25 cellular contexts compared by ENCODE assay signal in the genomic region with DNA sequence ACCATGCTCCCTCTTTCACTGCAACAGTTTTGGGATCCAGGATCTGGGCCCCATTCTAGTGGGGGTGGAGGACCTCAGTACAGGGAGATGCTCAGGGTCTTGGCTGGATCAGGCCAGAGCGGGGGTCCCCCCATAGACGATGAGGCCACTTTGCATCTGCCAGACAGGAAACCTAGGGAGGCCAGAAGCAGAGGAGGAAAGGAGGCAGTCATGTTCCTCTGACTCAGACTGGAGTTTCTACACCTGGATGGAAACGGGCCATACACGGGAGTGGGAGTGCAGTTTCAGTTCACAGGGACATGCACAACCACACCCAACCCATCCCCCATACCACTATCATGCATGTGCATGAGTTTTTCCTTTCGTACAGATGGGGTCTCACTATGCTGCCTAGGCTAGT. TPM values are rescaled to one million over a fixed set of nuclear protein-coding genes. Genes with fewer than 3 reads are reported as not detected.
DNase-seq lines count a peak whose midpoint lies in the region; ATAC-seq, FAIRE-seq and TF ChIP-seq lines count a peak whose summit lies in the region.
"Had no signal": no experiment of that assay in that cellular context is flagged by ENCODE, and none has a peak within 500 bp of the region (broad histone marks: within the 10 kb centered on the region; RNA-seq: fewer than 3 reads in every experiment).

No MANE protein-coding gene starts in this region.

- peak; percentile 18 for ATAC-seq in activated naive CD8-positive, alpha-beta T cell treated with anti-CD3 and anti-CD28 coated beads, Interleukin-2, amount 50 U/mL, for 24 hours
- no peak; the same call in 2 of the 3 replicates for ATAC-seq in GM12878
- ATAC-seq: GM23338, HepG2 had no signal

- no peak for TF ChIP-seq CTCF in GM12878 (IDR thresholded peaks at IDR 0.05 in 2 of 3, conservative IDR thresholded peaks at IDR 0.05 in 1 of 3; ENCODE audit: control insufficient read depth in 2 of 3, extremely low read depth in 1 of 3, insufficient read depth in 1 of 3, low read depth in 3 of 3, low read length in 3 of 3)
- no peak for TF ChIP-seq CTCF in osteoblast (IDR thresholded peaks at IDR 0.05; ENCODE audit: extremely low read depth, low read depth, low read length)

- DNase-seq in activated naive CD8-positive, alpha-beta T cell treated with anti-CD3 and anti-CD28 coated beads, Interleukin-2, amount 50 U/mL, for 24 hours: no peak
- DNase-seq in activated naive CD8-positive, alpha-beta T cell treated with anti-CD3 and anti-CD28 coated beads for 36 hours: no peak
- DNase-seq in GM19240 (ENCODE audit: insufficient read length, low spot score) (peak; percentile 45), GM12878 (ENCODE audit: low read depth, low spot score) (peak; percentile 16), osteoblast (ENCODE audit: insufficient read length, low spot score, missing footprints) (peak; percentile 66), midbrain (lab: John Stamatoyannopoulos, UW) (no peak), NCI-H2029 treated with DMSO at 0.1 percent for 48 hours (lab: John Stamatoyannopoulos, UW) (no peak), NCI-H748 treated with DMSO at 0.1 percent for 48 hours (lab: John Stamatoyannopoulos, UW) (no peak)
- DNase-seq: CD4-positive, alpha-beta T cell; H9; Karpas-422; NCI-H1092 treated with DMSO at 0.1 percent for 48 hours; NCI-H1436; NCI-H187; NCI-H2171 treated with DMSO at 0.1 percent for 48 hours; NCI-H345; NCI-H510A treated with DMSO at 0.1 percent for 48 hours; SHP77 had no signal

- TF ChIP-seq EP300 in GM12878 (IDR thresholded peaks at IDR 0.05; ENCODE audit: borderline replicate concordance in 1 of 2, control insufficient read depth in 1 of 2, low read depth in 2 of 2, low read length in 2 of 2): no peak

- no peaks in the 10 kb centered on the region for H3K36me3 ChIP-seq in GM12878 (ENCODE audit: control insufficient read depth in 2 of 2, insufficient read depth in 2 of 2, low read length in 1 of 2)
- H3K36me3 ChIP-seq in osteoblast (ENCODE audit: insufficient read depth, low read length): no peaks in the 10 kb centered on the region
- H3K36me3 ChIP-seq: BLaER1 had no signal

- peaks cover 5% of the 10 kb centered on the region for H3K4me1 Mint-ChIP-seq in activated naive CD8-positive, alpha-beta T cell treated with anti-CD3 and anti-CD28 coated beads, Interleukin-2, amount 50 U/mL, for 24 hours
- peaks cover 10% of the 10 kb centered on the region for H3K4me1 Mint-ChIP-seq in activated naive CD8-positive, alpha-beta T cell treated with anti-CD3 and anti-CD28 coated beads for 36 hours

- H3K9me3 ChIP-seq in GM12878 (replicated peaks; ENCODE audit: control insufficient read depth, insufficient read depth, low read length) (no peaks in the 10 kb centered on the region), osteoblast (ENCODE audit: low read depth, low read length) (no peaks in the 10 kb centered on the region)

- intact Hi-C loops in GM12878 (cut with micrococcal nuclease; ENCODE audit: unreplicated experiment): no loop called here

- H3K27ac Mint-ChIP-seq in activated naive CD8-positive, alpha-beta T cell treated with anti-CD3 and anti-CD28 coated beads, Interleukin-2, amount 50 U/mL, for 24 hours: no peak overlapping the region
- H3K27ac Mint-ChIP-seq in activated naive CD8-positive, alpha-beta T cell treated with anti-CD3 and anti-CD28 coated beads for 36 hours: no peak overlapping the region
- H3K27ac Mint-ChIP-seq: CD4-positive, alpha-beta T cell; GM23338; H9 had no signal

- H3K4me2 ChIP-seq in GM12878 (ENCODE audit: control insufficient read depth, insufficient read depth) (peak overlapping the region; percentile 44; the same call in 1 of the 2 replicates), osteoblast (ENCODE audit: insufficient read depth, low read length) (no peak overlapping the region)
- H3K4me2 ChIP-seq: BLaER1, GM23338, PC-9 had no signal

- in situ Hi-C loops in GM12878 (cut with MboI): no loop called here

- RAD21 ChIA-PET in GM12878 (lab: Charles Lee; ENCODE audit: unreplicated experiment): no interaction called here

- H2AFZ ChIP-seq in GM12878 (ENCODE audit: control insufficient read depth, low read depth, low read length) (no peak overlapping the region), osteoblast (ENCODE audit: low read length) (no peak overlapping the region)
- H2AFZ ChIP-seq: GM23338, PC-9 had no signal

- FAIRE-seq in GM12878 (lab: Jason Lieb, UNC): no peak
- FAIRE-seq: A204.1, D721Med, HepG2 had no signal

- no TSS peak for BruUV-seq in GM12878 (replicated peaks; lab: Mats Ljungman, UMichigan)

- H3K4me3 ChIP-seq in GM12878: no peak overlapping the region
- no peak overlapping the region for H3K4me3 ChIP-seq in osteoblast (ENCODE audit: insufficient read depth, low read length)
- H3K4me3 ChIP-seq: BLaER1, GM23338, PC-9 had no signal

- WGBS in GM12878 (ENCODE audit: insufficient coverage, insufficient replicate concordance, low lambda C conversion rate, missing lambda C conversion rate): 21% methylated on average over 5 of the region's 5 CpGs

- peaks cover 5% of the 10 kb centered on the region for H3K36me3 Mint-ChIP-seq in activated naive CD8-positive, alpha-beta T cell treated with anti-CD3 and anti-CD28 coated beads, Interleukin-2, amount 50 U/mL, for 24 hours (ENCODE audit: low read depth)
- H3K36me3 Mint-ChIP-seq in activated naive CD8-positive, alpha-beta T cell treated with anti-CD3 and anti-CD28 coated beads for 36 hours: peaks cover 5% of the 10 kb centered on the region

- H3K9ac ChIP-seq in GM12878 (ENCODE audit: control insufficient read depth, insufficient read depth, low read length): no peak overlapping the region
- H3K9ac ChIP-seq: BLaER1 had no signal

- H4K20me1 ChIP-seq in GM12878 (ENCODE audit: control insufficient read depth, insufficient read depth) (no peaks in the 10 kb centered on the region), osteoblast (ENCODE audit: insufficient read depth, low read length) (no peaks in the 10 kb centered on the region)
- H4K20me1 ChIP-seq: BLaER1 had no signal

- peaks cover 31% of the 10 kb centered on the region for H3K27me3 Mint-ChIP-seq in activated naive CD8-positive, alpha-beta T cell treated with anti-CD3 and anti-CD28 coated beads, Interleukin-2, amount 50 U/mL, for 24 hours
- peaks cover 39% of the 10 kb centered on the region for H3K27me3 Mint-ChIP-seq in activated naive CD8-positive, alpha-beta T cell treated with anti-CD3 and anti-CD28 coated beads for 36 hours

- peaks cover 11% of the 10 kb centered on the region for H3K9me3 Mint-ChIP-seq in activated naive CD8-positive, alpha-beta T cell treated with anti-CD3 and anti-CD28 coated beads, Interleukin-2, amount 50 U/mL, for 24 hours
- peaks cover 5% of the 10 kb centered on the region for H3K9me3 Mint-ChIP-seq in activated naive CD8-positive, alpha-beta T cell treated with anti-CD3 and anti-CD28 coated beads for 36 hours

- CTCF ChIA-PET in GM12878 (lab: Yijun Ruan, JAX): interaction anchor here (0.6 kb wide), 1 partner anchor 160 kb away, joined by 3 read pairs; no protein-coding TSS in a partner anchor

- peaks cover 14% of the 10 kb centered on the region for H3K4me1 ChIP-seq in GM12878 (ENCODE audit: control insufficient read depth, insufficient read depth, low read length)
- no peaks in the 10 kb centered on the region for H3K4me1 ChIP-seq in osteoblast (ENCODE audit: insufficient read depth, low read length)
- H3K4me1 ChIP-seq: BLaER1 had no signal

- TF ChIP-seq RAD21 in GM12878 (IDR thresholded peaks at IDR 0.05; ENCODE audit: insufficient read depth, low read depth, low read length): no peak

- SMC1A ChIA-PET in GM12878 (lab: Charles Lee; ENCODE audit: uncharacterized antibody, unreplicated experiment): no interaction called here

- H3K27me3 ChIP-seq in GM12878 (replicated peaks in 1 of 2; ENCODE audit: control insufficient read depth in 2 of 2, insufficient read depth in 2 of 2, low read length in 1 of 2) (peaks cover 0 to 15% of the 10 kb centered on the region in 2 experiments), osteoblast (ENCODE audit: insufficient read depth, low read length) (peaks cover 31% of the 10 kb centered on the region)

- no peak overlapping the region for H3K27ac ChIP-seq in GM12878 (ENCODE audit: control insufficient read depth, insufficient read depth)
- no peak overlapping the region for H3K27ac ChIP-seq in osteoblast (ENCODE audit: low read depth, low read length)
- H3K27ac ChIP-seq: BLaER1, PC-9 had no signal

- H3K4me3 Mint-ChIP-seq in activated naive CD8-positive, alpha-beta T cell treated with anti-CD3 and anti-CD28 coated beads, Interleukin-2, amount 50 U/mL, for 24 hours: no peak overlapping the region
- no peak overlapping the region for H3K4me3 Mint-ChIP-seq in activated naive CD8-positive, alpha-beta T cell treated with anti-CD3 and anti-CD28 coated beads for 36 hours
- H3K4me3 Mint-ChIP-seq: CD4-positive, alpha-beta T cell; GM23338; H9 had no signal

- no peak for TF ChIP-seq POLR2A in GM12878 (IDR thresholded peaks at IDR 0.05; ENCODE audit: low read depth, low read length)

- H3K79me2 ChIP-seq in GM12878 (ENCODE audit: control insufficient read depth, insufficient read depth, low read length) (no peaks in the 10 kb centered on the region), osteoblast (ENCODE audit: insufficient read depth, low read length) (no peaks in the 10 kb centered on the region)

- POLR2A ChIA-PET in GM12878 (lab: Charles Lee): no interaction called here

RNA-seq across cellular contexts. Expression of gene EMILIN3, which starts 3.6 kb away (rescaled TPM):
- total RNA-seq in activated naive CD8-positive, alpha-beta T cell treated with anti-CD3 and anti-CD28 coated beads for 36 hours: not detected
- not detected in 2 replicates for total RNA-seq in GM12878 (2013; cell fraction: nucleolus; rRNA removed)
- not detected in 2 replicates for total RNA-seq in GM12878 (2014; rRNA removed)
- not detected in 2 replicates for total RNA-seq in GM12878 (2014; rRNA removed; fragmentation: Illumina TruSeq; extraction: Trizol)
- total RNA-seq in GM12878 (2021): not detected in 2 replicates
- polyA plus RNA-seq in GM12878 (2011; ENCODE audit: low read depth): not detected
- polyA plus RNA-seq in GM12878 (2011; rRNA removed): not detected in 2 replicates
- not detected in 2 replicates for polyA plus RNA-seq in GM12878 (2011; cell fraction: cytosol; rRNA removed)
- polyA plus RNA-seq in GM12878 (2011; cell fraction: nucleus; rRNA removed): not detected in 2 replicates
- polyA plus RNA-seq in GM12878 (2012): not detected in 2 replicates
- not detected in 2 replicates for polyA plus RNA-seq in GM12878 (2014; fragmentation: Illumina TruSeq; extraction: Trizol)
- polyA plus RNA-seq in GM12878 (2014; fragmentation: Nextera tagmentation; extraction: Ambion mirVana): not detected
- polyA plus RNA-seq in GM12878 (2014; rRNA removed): not detected in 2 replicates
- not detected for polyA plus RNA-seq in GM12878 (2016; fragmentation: Nextera tagmentation; extraction: Ambion mirVana)
- polyA minus RNA-seq in GM12878 (2011; rRNA and poly(A)+ RNA removed): not detected in 2 replicates
- polyA minus RNA-seq in GM12878 (2011; cell fraction: cytosol; rRNA and poly(A)+ RNA removed): not detected in 2 replicates
- polyA minus RNA-seq in GM12878 (2011; cell fraction: nucleus; rRNA and poly(A)+ RNA removed): not detected in 2 replicates
- not detected in 2 replicates for total RNA-seq in osteoblast
- total RNA-seq: HT-29, PC-9 had no signal

RNA-seq across cellular contexts. Expression of gene LPIN3, which starts 29.6 kb away (rescaled TPM):
- 1 to 10 TPM; 1.4 to 1.8 TPM for total RNA-seq in activated naive CD8-positive, alpha-beta T cell treated with anti-CD3 and anti-CD28 coated beads for 36 hours
- 0.27 and 0.44 TPM in 2 replicates for total RNA-seq in GM12878 (2013; cell fraction: nucleolus; rRNA removed)
- 0.23 and 0.38 TPM in 2 replicates for total RNA-seq in GM12878 (2014; rRNA removed)
- total RNA-seq in GM12878 (2014; rRNA removed; fragmentation: Illumina TruSeq; extraction: Trizol): 0.18 and 0.28 TPM in 2 replicates
- 0.49 and 0.51 TPM in 2 replicates for total RNA-seq in GM12878 (2021)
- polyA plus RNA-seq in GM12878 (2011; ENCODE audit: low read depth): 1.1 TPM
- 0.37 and 0.65 TPM in 2 replicates for polyA plus RNA-seq in GM12878 (2011; rRNA removed)
- polyA plus RNA-seq in GM12878 (2011; cell fraction: cytosol; rRNA removed): 0.42 TPM in 2 replicates
- polyA plus RNA-seq in GM12878 (2011; cell fraction: nucleus; rRNA removed): 7.2 and 11.2 TPM in 2 replicates
- 1.4 and 1.7 TPM in 2 replicates for polyA plus RNA-seq in GM12878 (2012)
- polyA plus RNA-seq in GM12878 (2014; fragmentation: Illumina TruSeq; extraction: Trizol): 0.17 and 0.53 TPM in 2 replicates
- polyA plus RNA-seq in GM12878 (2014; fragmentation: Nextera tagmentation; extraction: Ambion mirVana): under 1 TPM; 0.13 to 0.22 TPM
- 0.90 and 1.3 TPM in 2 replicates for polyA plus RNA-seq in GM12878 (2014; rRNA removed)
- under 1 TPM; 0.60 to 0.63 TPM for polyA plus RNA-seq in GM12878 (2016; fragmentation: Nextera tagmentation; extraction: Ambion mirVana)
- 0.88 and 1.2 TPM in 2 replicates for polyA minus RNA-seq in GM12878 (2011; rRNA and poly(A)+ RNA removed)
- not detected in 2 replicates for polyA minus RNA-seq in GM12878 (2011; cell fraction: cytosol; rRNA and poly(A)+ RNA removed)
- polyA minus RNA-seq in GM12878 (2011; cell fraction: nucleus; rRNA and poly(A)+ RNA removed): 1.1 and 1.5 TPM in 2 replicates
- total RNA-seq in osteoblast: 9.0 and 10.3 TPM in 2 replicates

RNA-seq across cellular contexts. Expression of gene ZHX3, which starts 52.6 kb away (rescaled TPM):
- total RNA-seq in activated naive CD8-positive, alpha-beta T cell treated with anti-CD3 and anti-CD28 coated beads for 36 hours: 10 to 100 TPM; 15.5 to 17.6 TPM
- 12.7 and 15.6 TPM in 2 replicates for total RNA-seq in GM12878 (2013; cell fraction: nucleolus; rRNA removed)
- total RNA-seq in GM12878 (2014; rRNA removed) (4.6 and 5.7 TPM in 2 replicates), GM12878 (2014; rRNA removed; fragmentation: Illumina TruSeq; extraction: Trizol) (5.3 and 5.4 TPM in 2 replicates), GM12878 (2021) (13.3 and 14.0 TPM in 2 replicates), osteoblast (35.4 and 36.6 TPM in 2 replicates)
- 5.5 TPM for polyA plus RNA-seq in GM12878 (2011; ENCODE audit: low read depth)
- polyA plus RNA-seq in GM12878 (2011; rRNA removed) (4.0 and 5.7 TPM in 2 replicates), GM12878 (2014; fragmentation: Illumina TruSeq; extraction: Trizol) (7.2 and 9.3 TPM in 2 replicates), GM12878 (2014; fragmentation: Nextera tagmentation; extraction: Ambion mirVana) (1 to 10 TPM; 1.3 to 1.4 TPM), GM12878 (2014; rRNA removed) (5.2 and 5.6 TPM in 2 replicates), GM12878 (2016; fragmentation: Nextera tagmentation; extraction: Ambion mirVana) (1 to 10 TPM; 1.5 to 1.7 TPM)
- 4.7 and 5.4 TPM in 2 replicates for polyA plus RNA-seq in GM12878 (2011; cell fraction: cytosol; rRNA removed)
- 4.6 and 7.4 TPM in 2 replicates for polyA plus RNA-seq in GM12878 (2011; cell fraction: nucleus; rRNA removed)
- 3.0 and 4.0 TPM in 2 replicates for polyA plus RNA-seq in GM12878 (2012)
- polyA minus RNA-seq in GM12878 (2011; rRNA and poly(A)+ RNA removed): 10.5 and 11.8 TPM in 2 replicates
- polyA minus RNA-seq in GM12878 (2011; cell fraction: cytosol; rRNA and poly(A)+ RNA removed): 2.3 and 3.9 TPM in 2 replicates
- polyA minus RNA-seq in GM12878 (2011; cell fraction: nucleus; rRNA and poly(A)+ RNA removed): 3.7 and 8.3 TPM in 2 replicates

Comparison
In these comparisons a context has a peak if more than half of its experiments do, and no peak if none do; other contexts are left out.
1. DNase-seq: peak in GM19240 (single experiment), GM12878 (single experiment) and osteoblast (single experiment); none in activated naive CD8-positive, alpha-beta T cell treated with anti-CD3 and anti-CD28 coated beads, Interleukin-2, amount 50 U/mL, for 24 hours (single experiment), activated naive CD8-positive, alpha-beta T cell treated with anti-CD3 and anti-CD28 coated beads for 36 hours (single experiment), midbrain (single experiment), NCI-H2029 treated with DMSO at 0.1 percent for 48 hours (single experiment) and NCI-H748 treated with DMSO at 0.1 percent for 48 hours (single experiment).